8 cellular contexts compared by ENCODE assay signal in genomic region chr3:35946121-35946856, GRCh38.
DNase-seq lines count a peak whose midpoint lies in the region; ATAC-seq and TF ChIP-seq lines count a peak whose summit lies in the region.

No MANE protein-coding gene starts in this region.

- intact Hi-C loops in body of pancreas (cut with DNase I) = no loop called here

- no peak for TF ChIP-seq POLR2A in body of pancreas (IDR thresholded peaks at IDR 0.05)

- TF ChIP-seq CTCF in AG04450 (IDR thresholded peaks at IDR 0.05; ENCODE audit: low read depth, low read length) (peak; percentile 43), RWPE2 (IDR thresholded peaks at IDR 0.05; ENCODE audit: poor library complexity, severe bottlenecking) (peak; percentile 24), body of pancreas (IDR thresholded peaks at IDR 0.05) (peak in 3 of 7 experiments; percentile 15 to 19 (median 19))

- CTCF ChIA-PET in AG04450 (lab: Charles Lee) = interaction anchor here (0.6 to 2.4 kb wide), 6 partner anchors 13 to 1687 kb away, joined by 3 to 8 read pairs (median 3); no protein-coding TSS in a partner anchor

- POLR2A ChIA-PET in AG04450 (lab: Yijun Ruan, JAX) = no interaction called here

- ATAC-seq in GM21529 (IDR thresholded peaks at IDR 0.05; ENCODE audit: unreplicated experiment) (peak; percentile 55), RWPE2 (ENCODE audit: low read depth) (no peak), GM19463 (IDR thresholded peaks at IDR 0.05; ENCODE audit: unreplicated experiment) (no peak), body of pancreas (no peak)

- H3K27ac ChIP-seq in AG04450 (ENCODE audit: low read depth, low read length) (no peak overlapping the region), RWPE2 (ENCODE audit: poor library complexity, severe bottlenecking) (no peak overlapping the region), body of pancreas (no peak overlapping the region)

- DNase-seq in AG04450 (ENCODE audit: low read depth, low spot score) (no peak), RWPE2 (ENCODE audit: low spot score) (no peak), globus pallidus (ENCODE audit: low spot score) (peak; percentile 73), middle frontal gyrus (ENCODE audit: extremely low spot score, low spot score) (no peak), body of pancreas (no peak)
- DNase-seq in activated T-cell treated with anti-CD3 and anti-CD28 coated beads, Interleukin-2, amount 50 U/mL, for 48 hours = no peak

- no peaks in the 10 kb centered on the region for H3K4me1 ChIP-seq in RWPE2 (ENCODE audit: insufficient read depth, poor library complexity, severe bottlenecking)
- H3K4me1 ChIP-seq in body of pancreas = no peaks in the 10 kb centered on the region

- H3K27me3 ChIP-seq in AG04450 (ENCODE audit: control insufficient read depth, insufficient read depth, low read length) (peaks cover 2% of the 10 kb centered on the region), RWPE2 (ENCODE audit: insufficient read depth, poor library complexity, severe bottlenecking) (no peaks in the 10 kb centered on the region), body of pancreas (no peaks in the 10 kb centered on the region)

- no peaks in the 10 kb centered on the region for H3K36me3 ChIP-seq in RWPE2 (ENCODE audit: low read depth)
- no peaks in the 10 kb centered on the region for H3K36me3 ChIP-seq in body of pancreas (replicated peaks in 1 of 2; ENCODE audit: insufficient read depth in 1 of 2, low read depth in 2 of 2)

- H3K4me3 ChIP-seq in AG04450 (ENCODE audit: low read depth, low read length) (no peak overlapping the region), RWPE2 (ENCODE audit: severe bottlenecking) (no peak overlapping the region), body of pancreas (no peak overlapping the region)

- 30 to 35% methylated on average over 8 of the region's 8 CpGs for WGBS in body of pancreas, 2 donors

- H3K9me3 ChIP-seq in AG04450 (ENCODE audit: control insufficient read depth, insufficient read depth, low read length) (peaks cover 3% of the 10 kb centered on the region; the same call in 1 of the 2 replicates), RWPE2 (ENCODE audit: severe bottlenecking) (no peaks in the 10 kb centered on the region), body of pancreas (no peaks in the 10 kb centered on the region)
